Comparison of ENCODE assay signal across 16 cellular contexts in the genomic region with DNA sequence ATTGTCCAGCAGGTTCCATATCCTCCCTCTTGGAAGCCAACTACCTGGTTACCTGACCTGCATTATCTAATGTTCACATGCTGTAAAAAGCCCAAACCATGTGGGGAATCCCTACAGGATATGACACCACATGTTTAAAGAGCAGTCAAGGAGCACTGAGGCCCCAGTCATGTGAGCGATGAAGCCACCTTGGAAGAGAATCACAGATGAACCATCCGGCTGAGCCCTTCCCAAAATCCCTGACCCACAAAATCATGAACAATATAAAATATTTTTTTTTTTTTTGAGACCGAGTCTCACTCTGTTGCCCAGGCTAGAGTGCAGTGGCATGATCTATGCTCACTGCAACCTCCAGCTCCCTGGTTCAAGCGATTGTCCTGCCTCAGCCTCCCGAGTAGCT. TPM values are rescaled to one million over a fixed set of nuclear protein-coding genes. Genes with fewer than 3 reads are reported as not detected.
DNase-seq lines count a peak whose midpoint lies in the region; ATAC-seq and TF ChIP-seq lines count a peak whose summit lies in the region.
"Had no signal": no experiment of that assay in that cellular context is flagged by ENCODE, and none has a peak within 500 bp of the region (broad histone marks: within the 10 kb centered on the region; RNA-seq: fewer than 3 reads in every experiment).

No MANE protein-coding gene starts in this region.

- WGBS in endodermal cell (ENCODE audit: insufficient coverage in 1 of 2, insufficient read length in 1 of 2), 2 experiments = 91 to 100% methylated on average over 3 to 5 of the region's 5 CpGs
- WGBS in hepatocyte (ENCODE audit: low lambda C conversion rate, missing lambda C conversion rate) = over 99% methylated on average over 5 of the region's 5 CpGs

- H3K36me3 ChIP-seq in GM23338 (ENCODE audit: insufficient read depth) (peaks cover 1% of the 10 kb centered on the region; the same call in 1 of the 2 replicates), endodermal cell (ENCODE audit: control insufficient read depth, insufficient read depth, low read length) (no peaks in the 10 kb centered on the region), hepatocyte (replicated peaks; ENCODE audit: insufficient read depth, low read depth) (no peaks in the 10 kb centered on the region)

- H3K36me3 Mint-ChIP-seq in activated CD4-positive, alpha-beta T cell treated with anti-CD3 and anti-CD28 coated beads, Interleukin-2, amount 10 ng/mL, durations not matched to agents 7 days and 5 days (ENCODE audit: low read depth) = peaks cover 8% of the 10 kb centered on the region
- peaks cover 21% of the 10 kb centered on the region for H3K36me3 Mint-ChIP-seq in GM23338 (ENCODE audit: low read depth)
- peaks cover 8% of the 10 kb centered on the region for H3K36me3 Mint-ChIP-seq in endodermal cell (ENCODE audit: low read depth)

- CTCF ChIA-PET in activated CD4-positive, alpha-beta T cell treated with anti-CD3 and anti-CD28 coated beads, Interleukin-2, amount 10 ng/mL, durations not matched to agents 7 days and 5 days (lab: Charles Lee) = interaction anchor here (1.0 kb wide), 1 partner anchor 9 kb away, joined by 3 read pairs; no protein-coding TSS in a partner anchor

- no peak overlapping the region for H3K4me3 ChIP-seq in GM23338
- no peak overlapping the region for H3K4me3 ChIP-seq in endodermal cell (ENCODE audit: low read length)
- H3K4me3 ChIP-seq in hepatocyte = no peak overlapping the region
- H3K4me3 ChIP-seq: BLaER1 treated with 17β-estradiol and CSF1 and Interleukin-3, amounts not matched to agents 10 nM and 100 nM had no signal

- H4K20me1 ChIP-seq in GM23338 (replicated peaks; ENCODE audit: insufficient read depth) (no peaks in the 10 kb centered on the region), hepatocyte (ENCODE audit: insufficient read depth, poor library complexity, severe bottlenecking) (no peaks in the 10 kb centered on the region)
- H4K20me1 ChIP-seq: BLaER1 treated with 17β-estradiol and CSF1 and Interleukin-3, amounts not matched to agents 10 nM and 100 nM had no signal

- peak overlapping the region; percentile 62 for H3K27ac Mint-ChIP-seq in activated CD4-positive, alpha-beta T cell treated with anti-CD3 and anti-CD28 coated beads, Interleukin-2, amount 10 ng/mL, durations not matched to agents 7 days and 5 days
- no peak overlapping the region for H3K27ac Mint-ChIP-seq in GM23338
- H3K27ac Mint-ChIP-seq in endodermal cell = no peak overlapping the region

- H3K9me2 ChIP-seq in GM23338 (ENCODE audit: insufficient read depth) (no peaks in the 10 kb centered on the region), hepatocyte (replicated peaks; ENCODE audit: insufficient read depth) (no peaks in the 10 kb centered on the region)

- H3K4me2 ChIP-seq in GM23338 = no peak overlapping the region
- H3K4me2 ChIP-seq in hepatocyte = no peak overlapping the region

- no peak for ATAC-seq in GM23338

- H3K9ac ChIP-seq in endodermal cell (ENCODE audit: extremely low read depth, low read length, poor library complexity, severe bottlenecking) = no peak overlapping the region
- H3K9ac ChIP-seq: BLaER1 treated with 17β-estradiol and CSF1 and Interleukin-3, amounts not matched to agents 10 nM and 100 nM had no signal

- H3K9me3 ChIP-seq in endodermal cell (ENCODE audit: control insufficient read depth, low read length) = peaks cover 18% of the 10 kb centered on the region
- H3K9me3 ChIP-seq in hepatocyte (ENCODE audit: low read depth) = no peaks in the 10 kb centered on the region

- H2AFZ ChIP-seq in GM23338 (no peak overlapping the region), hepatocyte (no peak overlapping the region)

- H3K27me3 ChIP-seq in GM23338 (ENCODE audit: insufficient read depth) (no peaks in the 10 kb centered on the region), endodermal cell (ENCODE audit: control insufficient read depth, insufficient read depth, low read length, poor library complexity, severe bottlenecking) (no peaks in the 10 kb centered on the region), hepatocyte (no peaks in the 10 kb centered on the region)
- H3K27me3 ChIP-seq: BLaER1 treated with 17β-estradiol and CSF1 and Interleukin-3, amounts not matched to agents 10 nM and 100 nM had no signal

- peaks cover 9% of the 10 kb centered on the region for H3K9me3 Mint-ChIP-seq in activated CD4-positive, alpha-beta T cell treated with anti-CD3 and anti-CD28 coated beads, Interleukin-2, amount 10 ng/mL, durations not matched to agents 7 days and 5 days
- H3K9me3 Mint-ChIP-seq in GM23338 (peaks cover 26% of the 10 kb centered on the region), endodermal cell (peaks cover 22% of the 10 kb centered on the region)

- H3K79me2 ChIP-seq in GM23338 (replicated peaks; ENCODE audit: insufficient read depth) = no peaks in the 10 kb centered on the region
- no peaks in the 10 kb centered on the region for H3K79me2 ChIP-seq in hepatocyte

- no peak for DNase-seq in activated CD4-positive, alpha-beta T cell treated with anti-CD3 and anti-CD28 coated beads, Interleukin-2, amount 10 ng/mL, durations not matched to agents 7 days and 5 days
- DNase-seq in activated CD4-positive, alpha-beta T cell treated with anti-CD3 and anti-CD28 coated beads, Interleukin-2, amount 50 U/mL, for 4 hours = no peak
- no peak for DNase-seq in GM23338 (ENCODE audit: low spot score)
- DNase-seq in endodermal cell = peak; percentile 29
- DNase-seq in hepatocyte (ENCODE audit: low spot score) = no peak
- DNase-seq in epidermal melanocyte (ENCODE audit: insufficient read length, low spot score) = no peak
- no peak for DNase-seq in iPS-NIHi7 (ENCODE audit: extremely low spot score)
- DNase-seq: ACHN, COR-L47, DMS153, GF-D8, HCEC 1CT, KG1 had no signal

- H3K27me3 Mint-ChIP-seq in activated CD4-positive, alpha-beta T cell treated with anti-CD3 and anti-CD28 coated beads, Interleukin-2, amount 10 ng/mL, durations not matched to agents 7 days and 5 days = no peaks in the 10 kb centered on the region
- H3K27me3 Mint-ChIP-seq in GM23338 (ENCODE audit: insufficient read depth, low read depth, poor library complexity) (peaks cover 18% of the 10 kb centered on the region), endodermal cell (ENCODE audit: insufficient read depth) (peaks cover under 1% of the 10 kb centered on the region)
- H3K27me3 Mint-ChIP-seq: CD4-positive, CD25-positive, alpha-beta regulatory T cell; IgD-negative memory B cell had no signal

- POLR2A ChIA-PET in activated CD4-positive, alpha-beta T cell treated with anti-CD3 and anti-CD28 coated beads, Interleukin-2, amount 10 ng/mL, durations not matched to agents 7 days and 5 days (lab: Charles Lee) = no interaction called here

- H3K27ac ChIP-seq in GM23338 (ENCODE audit: low read depth) (no peak overlapping the region), endodermal cell (ENCODE audit: low read depth, low read length) (no peak overlapping the region), hepatocyte (no peak overlapping the region)
- H3K27ac ChIP-seq: BLaER1 treated with 17β-estradiol and CSF1 and Interleukin-3, amounts not matched to agents 10 nM and 100 nM had no signal

- peaks cover 64% of the 10 kb centered on the region for H3K4me1 Mint-ChIP-seq in activated CD4-positive, alpha-beta T cell treated with anti-CD3 and anti-CD28 coated beads, Interleukin-2, amount 10 ng/mL, durations not matched to agents 7 days and 5 days
- H3K4me1 Mint-ChIP-seq in GM23338 (peaks cover 28% of the 10 kb centered on the region), endodermal cell (peaks cover 18% of the 10 kb centered on the region)

- TF ChIP-seq CTCF in GM23338 (conservative IDR thresholded peaks at IDR 0.05; ENCODE audit: low read depth in 2 of 2) (no peak), endodermal cell (conservative IDR thresholded peaks at IDR 0.05) (no peak), hepatocyte (IDR thresholded peaks at IDR 0.05; ENCODE audit: poor library complexity) (no peak)

- peaks cover 4% of the 10 kb centered on the region for H3F3A ChIP-seq in GM23338 (replicated peaks; ENCODE audit: low read depth)

- H3K4me1 ChIP-seq in GM23338 (ENCODE audit: insufficient read depth) (peaks cover 11% of the 10 kb centered on the region; the same call in 1 of the 2 replicates), endodermal cell (ENCODE audit: control insufficient read depth, insufficient read depth, low read length) (no peaks in the 10 kb centered on the region), hepatocyte (ENCODE audit: insufficient read depth) (peaks cover 8% of the 10 kb centered on the region)

- no peak overlapping the region for H3K4me3 Mint-ChIP-seq in activated CD4-positive, alpha-beta T cell treated with anti-CD3 and anti-CD28 coated beads, Interleukin-2, amount 10 ng/mL, durations not matched to agents 7 days and 5 days
- H3K4me3 Mint-ChIP-seq in GM23338 (no peak overlapping the region), endodermal cell (no peak overlapping the region)

TF ChIP-seq in GM23338, 12 proteins besides CTCF, POLR2A, EP300 and RAD21:
- TF ChIP-seq ZNF331 (CRISPR knock-in tag; IDR thresholded peaks at IDR 0.05; ENCODE audit: low read depth) = peak; percentile 100
- TF ChIP-seq EZH2phosphoT487 (IDR thresholded peaks at IDR 0.05; ENCODE audit: unreplicated experiment) = no peak

RNA-seq across cellular contexts. Expression of a gene that starts 10.6 kb away (rescaled TPM):
- total RNA-seq in activated CD4-positive, alpha-beta T cell treated with anti-CD3 and anti-CD28 coated beads, Interleukin-2, amount 10 ng/mL, durations not matched to agents 7 days and 5 days = 1 to 10 TPM in 1 of 2 experiments, under 1 TPM in 1; 0.87 to 1.1 TPM
- total RNA-seq in GM23338 (2014; rRNA removed; shearing (Covaris generic)) = 8.7 and 9.3 TPM in 2 replicates
- polyA plus RNA-seq in GM23338 (2016; fragmentation: Nextera tagmentation; extraction: Ambion mirVana) = 5.8 and 6.7 TPM in 2 replicates
- 10 to 100 TPM; 22.5 to 30.0 TPM for total RNA-seq in endodermal cell
- 6.2 TPM for polyA plus RNA-seq in endodermal cell (2013, experiment 1 of 2)
- polyA plus RNA-seq in endodermal cell (2013, experiment 2 of 2) = 8.7 TPM
- total RNA-seq in hepatocyte = 1.8 and 3.6 TPM in 2 replicates
- 5.8 and 6.1 TPM in 2 replicates for polyA plus RNA-seq in hepatocyte

RNA-seq across cellular contexts. Expression of a gene that starts 59.4 kb away (rescaled TPM):
- 10 to 100 TPM; 25.4 to 27.6 TPM for total RNA-seq in activated CD4-positive, alpha-beta T cell treated with anti-CD3 and anti-CD28 coated beads, Interleukin-2, amount 10 ng/mL, durations not matched to agents 7 days and 5 days
- 27.8 and 29.4 TPM in 2 replicates for total RNA-seq in GM23338 (2014; rRNA removed; shearing (Covaris generic))
- polyA plus RNA-seq in GM23338 (2016; fragmentation: Nextera tagmentation; extraction: Ambion mirVana) (9.0 TPM in 2 replicates), hepatocyte (15.1 and 19.7 TPM in 2 replicates)
- total RNA-seq in endodermal cell (10 to 100 TPM; 10.2 to 12.9 TPM), hepatocyte (12.4 and 12.7 TPM in 2 replicates)
- polyA plus RNA-seq in endodermal cell (2013, experiment 1 of 2) = 10.9 TPM
- polyA plus RNA-seq in endodermal cell (2013, experiment 2 of 2) = 10.4 TPM
